In the genomic region with DNA sequence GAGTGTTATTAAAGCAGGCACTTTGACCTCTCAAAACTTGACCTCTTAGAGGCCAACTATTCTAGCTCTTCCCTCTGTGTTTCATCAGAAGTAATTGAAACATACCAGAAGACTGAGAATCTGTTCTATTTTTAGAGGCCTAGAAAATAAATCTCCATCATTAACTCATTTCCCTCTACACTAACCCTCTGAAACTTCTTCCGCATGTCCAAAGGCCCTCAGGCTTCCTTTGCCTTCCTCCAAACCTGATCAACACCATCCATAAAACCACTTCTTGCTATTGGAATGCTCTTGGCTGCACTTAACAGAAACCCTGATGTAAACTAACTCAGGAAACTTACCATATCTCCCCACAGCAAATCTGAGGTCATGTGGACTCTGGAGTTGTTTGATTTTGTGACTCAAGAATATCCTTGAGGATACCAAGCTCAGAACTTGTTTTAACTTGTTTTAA, we compare ENCODE assay signal across 18 cellular contexts.
DNase-seq lines count a peak whose midpoint lies in the region; ATAC-seq and TF ChIP-seq lines count a peak whose summit lies in the region.
"Had no signal": no experiment of that assay in that cellular context is flagged by ENCODE, and none has a peak within 500 bp of the region (broad histone marks: within the 10 kb centered on the region; RNA-seq: fewer than 3 reads in every experiment).

No MANE protein-coding gene starts in this region.

- peak; percentile 71 for ATAC-seq in IMR-90 (ENCODE audit: low read depth)
- no peak for ATAC-seq in activated naive CD8-positive, alpha-beta T cell treated with anti-CD3 and anti-CD28 coated beads, Interleukin-2, amount 50 U/mL, for 24 hours

- in situ Hi-C loops in IMR-90 (cut with MboI; ENCODE audit: low sequenced_read_pairs) = no loop called here

- no peak overlapping the region for H3K9ac ChIP-seq in IMR-90 (ENCODE audit: low read depth, low read length)
- peak overlapping the region; percentile 81 for H3K9ac ChIP-seq in mesenchymal stem cell (ENCODE audit: low read length)

- H2BK20ac ChIP-seq in IMR-90 (ENCODE audit: low read depth, low read length) = peak overlapping the region; percentile 66; the same call in 1 of the 2 replicates

- BruUV-seq in IMR-90 (replicated peaks; lab: Mats Ljungman, UMichigan) = no TSS peak

- H3K27me3 Mint-ChIP-seq in activated naive CD8-positive, alpha-beta T cell treated with anti-CD3 and anti-CD28 coated beads, Interleukin-2, amount 50 U/mL, for 24 hours = no peaks in the 10 kb centered on the region
- H3K27me3 Mint-ChIP-seq: IgD-negative memory B cell had no signal

- no peak overlapping the region for H3K27ac Mint-ChIP-seq in activated naive CD8-positive, alpha-beta T cell treated with anti-CD3 and anti-CD28 coated beads, Interleukin-2, amount 50 U/mL, for 24 hours
- H3K27ac Mint-ChIP-seq: IgD-negative memory B cell; T-helper 2 cell treated with Interferon-gamma antibody and Interleukin-4, amounts not matched to agents 5 μg/mL and 100 μg/mL, for 36 hours had no signal

- H3K9me3 Mint-ChIP-seq in activated naive CD8-positive, alpha-beta T cell treated with anti-CD3 and anti-CD28 coated beads, Interleukin-2, amount 50 U/mL, for 24 hours = peaks cover 11% of the 10 kb centered on the region

- H4K91ac ChIP-seq in IMR-90 (ENCODE audit: insufficient read depth, low read depth, low read length) (no peak overlapping the region), mesenchymal stem cell (ENCODE audit: low read length) (no peak overlapping the region)

- H3K23ac ChIP-seq in IMR-90 (ENCODE audit: low read depth, low read length) (no peak overlapping the region), mesenchymal stem cell (ENCODE audit: low read length in 2 of 2) (no peak overlapping the region)

- no peak for TF ChIP-seq RAD21 in IMR-90 (IDR thresholded peaks at IDR 0.05; ENCODE audit: low read length)

- no peak for TF ChIP-seq POLR2A in IMR-90 (IDR thresholded peaks at IDR 0.05; ENCODE audit: low read depth, low read length)

- intact Hi-C loops in IMR-90 (cut with micrococcal nuclease) = no loop called here

- H2AFZ ChIP-seq in IMR-90 (replicated peaks; ENCODE audit: low read length, poor library complexity) = no peak overlapping the region
- no peak overlapping the region for H2AFZ ChIP-seq in mesenchymal stem cell (ENCODE audit: low read depth, low read length)

- no peak overlapping the region for H2BK12ac ChIP-seq in mesenchymal stem cell (ENCODE audit: low read length in 2 of 2)

- H2BK120ac ChIP-seq in IMR-90 (ENCODE audit: low read depth, low read length) = peak overlapping the region; percentile 85; the same call in 1 of the 2 replicates
- H2BK120ac ChIP-seq in mesenchymal stem cell (ENCODE audit: low read depth, low read length) = no peak overlapping the region

- H3K4me3 Mint-ChIP-seq in activated naive CD8-positive, alpha-beta T cell treated with anti-CD3 and anti-CD28 coated beads, Interleukin-2, amount 50 U/mL, for 24 hours = no peak overlapping the region
- H3K4me3 Mint-ChIP-seq: IgD-negative memory B cell; T-helper 2 cell treated with Interferon-gamma antibody and Interleukin-4, amounts not matched to agents 5 μg/mL and 100 μg/mL, for 36 hours had no signal

- peak overlapping the region; percentile 33; the same call in 1 of the 2 replicates for H3K18ac ChIP-seq in IMR-90 (ENCODE audit: low read depth, low read length)
- no peak overlapping the region for H3K18ac ChIP-seq in mesenchymal stem cell (ENCODE audit: low read depth in 1 of 2, low read length in 2 of 2)

- no CpG with 5 or more reads among the region's 1 CpG for WGBS in IMR-90 (ENCODE audit: extremely low coverage in 2 of 2, insufficient read length in 1 of 2), 2 experiments
- WGBS in mesenchymal stem cell = 27% methylated on average over 1 of the region's 1 CpG

- H4K8ac ChIP-seq in IMR-90 (ENCODE audit: low read depth in 2 of 2, low read length in 2 of 2) (peak overlapping the region in 1 of 2 experiments; percentile 16; a peak in 1 of 4 replicates), mesenchymal stem cell (ENCODE audit: low read length) (no peak overlapping the region)

- H2AK5ac ChIP-seq in IMR-90 (ENCODE audit: low read depth, low read length) (no peak overlapping the region), mesenchymal stem cell (ENCODE audit: low read length, severe bottlenecking) (no peak overlapping the region)

- H3K36me3 ChIP-seq in IMR-90 (ENCODE audit: control insufficient read depth, insufficient read depth, low read length) (no peaks in the 10 kb centered on the region), mesenchymal stem cell (ENCODE audit: control insufficient read depth in 1 of 2, insufficient read depth in 2 of 2, low read depth in 1 of 2, low read length in 2 of 2) (no peaks in the 10 kb centered on the region), BE2C (no peaks in the 10 kb centered on the region)
- H3K36me3 ChIP-seq: thyroid gland had no signal

- H3K79me1 ChIP-seq in IMR-90 (ENCODE audit: low read depth in 1 of 2, low read length in 2 of 2) = no peaks in the 10 kb centered on the region
- H3K79me1 ChIP-seq in mesenchymal stem cell (replicated peaks; ENCODE audit: low read length, poor library complexity, severe bottlenecking) = no peaks in the 10 kb centered on the region

- H2BK15ac ChIP-seq in IMR-90 (ENCODE audit: low read depth, low read length) (peak overlapping the region; percentile 1; the same call in 1 of the 3 replicates), mesenchymal stem cell (ENCODE audit: low read depth, poor library complexity, severe bottlenecking) (no peak overlapping the region)

- no peaks in the 10 kb centered on the region for H4K20me1 ChIP-seq in IMR-90 (ENCODE audit: insufficient read depth, low read length)

- peak overlapping the region; percentile 69; the same call in 1 of the 2 replicates for H3K14ac ChIP-seq in IMR-90 (replicated peaks; ENCODE audit: low read depth, low read length)
- no peak overlapping the region for H3K14ac ChIP-seq in mesenchymal stem cell (ENCODE audit: low read length in 2 of 2)

- H2BK5ac ChIP-seq in IMR-90 (ENCODE audit: low read depth, low read length, poor library complexity, severe bottlenecking) (peak overlapping the region; percentile 91), mesenchymal stem cell (ENCODE audit: low read depth, low read length, poor library complexity, severe bottlenecking) (no peak overlapping the region)

- TF ChIP-seq CTCF in IMR-90 (conservative IDR thresholded peaks at IDR 0.05; ENCODE audit: low read depth, low read length) = no peak
- no peak for TF ChIP-seq CTCF in BE2C (IDR thresholded peaks at IDR 0.05; ENCODE audit: low read depth, low read length)

- H3K56ac ChIP-seq in IMR-90 (ENCODE audit: extremely low read depth, insufficient read depth, low read length) = no peak overlapping the region

- H3K4ac ChIP-seq in IMR-90 (ENCODE audit: low read depth, low read length) = peak overlapping the region; percentile 75; the same call in 1 of the 2 replicates
- no peak overlapping the region for H3K4ac ChIP-seq in mesenchymal stem cell (ENCODE audit: low read depth in 1 of 2, low read length in 2 of 2)

- dilution Hi-C loops in IMR-90 (cut with HindIII; ENCODE audit: low sequenced_read_pairs, unreplicated experiment) = no loop called here

- peak overlapping the region; percentile 7; the same call in 1 of the 2 replicates for H3K4me2 ChIP-seq in IMR-90 (ENCODE audit: low read depth, low read length)
- no peak overlapping the region for H3K4me2 ChIP-seq in mesenchymal stem cell (ENCODE audit: low read length, poor library complexity, severe bottlenecking)

- peaks cover 3% of the 10 kb centered on the region for H3K36me3 Mint-ChIP-seq in activated naive CD8-positive, alpha-beta T cell treated with anti-CD3 and anti-CD28 coated beads, Interleukin-2, amount 50 U/mL, for 24 hours (ENCODE audit: low read depth)
- H3K36me3 Mint-ChIP-seq: IgD-negative memory B cell had no signal

- peak overlapping the region; percentile 67; the same call in 1 of the 2 replicates for H4K5ac ChIP-seq in IMR-90 (ENCODE audit: low read depth, low read length)

- peaks cover 4% of the 10 kb centered on the region; the same call in 1 of the 2 replicates for H3K9me1 ChIP-seq in IMR-90 (ENCODE audit: insufficient read depth, low read length)

- DNase-seq in AG08395 (ENCODE audit: low spot score) = peak; percentile 80
- DNase-seq in IMR-90 = peak; percentile 82
- DNase-seq in dedifferentiated amniotic fluid mesenchymal stem cell (ENCODE audit: extremely low spot score) = peak; percentile 62
- peak; percentile 79 for DNase-seq in mesenchymal stem cell
- DNase-seq in substantia nigra (lab: John Stamatoyannopoulos, UW) = no peak
- no peak for DNase-seq in BE2C
- no peak for DNase-seq in activated naive CD8-positive, alpha-beta T cell treated with anti-CD3 and anti-CD28 coated beads, Interleukin-2, amount 50 U/mL, for 24 hours
- no peak for DNase-seq in D341Med (ENCODE audit: low spot score)
- DNase-seq: ACHN; activated CD4-positive, alpha-beta T cell treated with anti-CD3 and anti-CD28 coated beads, Interleukin-2, amount 50 U/mL, for 48 hours; activated effector memory CD4-positive, alpha-beta T cell treated with Interleukin-2 at 50 U/mL for 16 hours; central memory CD4-positive, alpha-beta T cell; midbrain; NCI-H1436; NCI-H774; thyroid gland had no signal

- POLR2A ChIA-PET in IMR-90 (lab: Charles Lee; ENCODE audit: unreplicated experiment) = interaction anchor here (0.6 kb wide), 1 partner anchor 115 kb away, joined by 4 read pairs; no protein-coding TSS in a partner anchor

- H3K9me3 ChIP-seq in IMR-90 (ENCODE audit: control insufficient read depth, insufficient read depth, low read length) (peaks cover 4% of the 10 kb centered on the region; the same call in 1 of the 2 replicates), mesenchymal stem cell (ENCODE audit: control insufficient read depth, low read length) (peaks cover 2% of the 10 kb centered on the region), BE2C (no peaks in the 10 kb centered on the region)
- H3K9me3 ChIP-seq: thyroid gland had no signal

- H3K27me3 ChIP-seq in IMR-90 (ENCODE audit: control insufficient read depth, insufficient read depth, low read length) (no peaks in the 10 kb centered on the region), mesenchymal stem cell (ENCODE audit: control insufficient read depth in 1 of 2, insufficient read depth in 1 of 2, low read length in 2 of 2) (no peaks in the 10 kb centered on the region), BE2C (no peaks in the 10 kb centered on the region)
- H3K27me3 ChIP-seq: thyroid gland had no signal

- peaks cover 13% of the 10 kb centered on the region for H3K4me1 Mint-ChIP-seq in activated naive CD8-positive, alpha-beta T cell treated with anti-CD3 and anti-CD28 coated beads, Interleukin-2, amount 50 U/mL, for 24 hours
- H3K4me1 Mint-ChIP-seq: IgD-negative memory B cell had no signal

- H3K4me1 ChIP-seq in IMR-90 (ENCODE audit: control insufficient read depth, insufficient read depth, low read length) (peaks cover 10% of the 10 kb centered on the region), mesenchymal stem cell (ENCODE audit: control insufficient read depth, insufficient read depth, low read depth, low read length) (no peaks in the 10 kb centered on the region), BE2C (no peaks in the 10 kb centered on the region)
- H3K4me1 ChIP-seq: thyroid gland had no signal

- CTCF ChIA-PET in IMR-90 (lab: Yijun Ruan, JAX) = no interaction called here

- H3K27ac ChIP-seq in IMR-90 (ENCODE audit: insufficient read depth, low read length) (peak overlapping the region; percentile 51; the same call in 1 of the 2 replicates), mesenchymal stem cell (ENCODE audit: low read length, poor library complexity, severe bottlenecking) (no peak overlapping the region), substantia nigra (ENCODE audit: low read depth, low read length, poor library complexity, severe bottlenecking) (no peak overlapping the region)
- H3K27ac ChIP-seq: thyroid gland had no signal

- H3K4me3 ChIP-seq in IMR-90 (ENCODE audit: insufficient read depth, low read depth, low read length) (no peak overlapping the region), mesenchymal stem cell (ENCODE audit: insufficient read depth in 1 of 2, low read depth in 1 of 2, low read length in 2 of 2) (no peak overlapping the region), BE2C (ENCODE audit: low read depth, low read length) (no peak overlapping the region)
- H3K4me3 ChIP-seq: thyroid gland had no signal

- H2AK9ac ChIP-seq in IMR-90 (replicated peaks; ENCODE audit: low read depth, low read length, poor library complexity) = no peak overlapping the region

Comparison
In these comparisons a context has a peak if more than half of its experiments do, and no peak if none do; other contexts are left out.
1. DNase-seq: peak in AG08395 (single experiment), IMR-90 (single experiment), dedifferentiated amniotic fluid mesenchymal stem cell (single experiment) and mesenchymal stem cell (single experiment); none in substantia nigra (0 of 49), BE2C (single experiment), activated naive CD8-positive, alpha-beta T cell treated with anti-CD3 and anti-CD28 coated beads, Interleukin-2, amount 50 U/mL, for 24 hours (single experiment) and D341Med (single experiment).